ENCODE assay signal across 19 cellular contexts in genomic region chr4:31793907-31794306, GRCh38.
DNase-seq lines count a peak whose midpoint lies in the region; ATAC-seq, FAIRE-seq and TF ChIP-seq lines count a peak whose summit lies in the region.
"Had no signal": no experiment of that assay in that cellular context is flagged by ENCODE, and none has a peak within 500 bp of the region (broad histone marks: within the 10 kb centered on the region; RNA-seq: fewer than 3 reads in every experiment).

No MANE protein-coding gene starts in this region.

- H3K36me3 ChIP-seq in hepatocyte (replicated peaks; ENCODE audit: insufficient read depth, low read depth), result no peaks in the 10 kb centered on the region
- no peaks in the 10 kb centered on the region for H3K36me3 ChIP-seq in pancreas

- 50% methylated on average over 4 of the region's 4 CpGs for WGBS in hepatocyte (ENCODE audit: low lambda C conversion rate, missing lambda C conversion rate)
- WGBS in pancreas, 2 donors, result 52 to 67% methylated on average over 4 of the region's 4 CpGs

- H3K79me2 ChIP-seq in hepatocyte, result no peaks in the 10 kb centered on the region
- H3K79me2 ChIP-seq: parathyroid adenoma had no signal

- H4K20me1 ChIP-seq in hepatocyte (ENCODE audit: insufficient read depth, poor library complexity, severe bottlenecking), result no peaks in the 10 kb centered on the region

- H3K4me3 ChIP-seq in AG09309 (ENCODE audit: control insufficient read depth, low read depth, low read length) (no peak overlapping the region), cardiac fibroblast (replicated peaks in 1 of 2; ENCODE audit: low read depth in 2 of 2, low read length in 2 of 2) (no peak overlapping the region), hepatocyte (no peak overlapping the region), pancreas (no peak overlapping the region)

- ATAC-seq in pancreas, result no peak
- ATAC-seq: HCT116 had no signal

- no peak for FAIRE-seq in pancreas (lab: Jason Lieb, UNC)
- FAIRE-seq: G401.6, TTC549 had no signal

- intact Hi-C loops in pancreas (cut with DNase I), result no loop called here

- no peak overlapping the region for H2AFZ ChIP-seq in hepatocyte
- H2AFZ ChIP-seq: parathyroid adenoma had no signal

- no peaks in the 10 kb centered on the region for H3K9me3 ChIP-seq in hepatocyte (ENCODE audit: low read depth)
- no peaks in the 10 kb centered on the region for H3K9me3 ChIP-seq in pancreas

- no peak overlapping the region for H3K27ac ChIP-seq in hepatocyte
- H3K27ac ChIP-seq in pancreas, result no peak overlapping the region
- H3K27ac ChIP-seq: parathyroid adenoma had no signal

- H3K4me1 ChIP-seq in hepatocyte (ENCODE audit: insufficient read depth) (no peaks in the 10 kb centered on the region), pancreas (no peaks in the 10 kb centered on the region)
- H3K4me1 ChIP-seq: parathyroid adenoma had no signal

- no peak overlapping the region for H3K4me2 ChIP-seq in hepatocyte

- TF ChIP-seq CTCF in AG09309 (IDR thresholded peaks at IDR 0.05; ENCODE audit: control insufficient read depth, insufficient read depth, low read depth, low read length, missing control alignments) (peak; percentile 12), LNCAP (IDR thresholded peaks at IDR 0.05) (peak; percentile 40; the same call in 1 of the 2 replicates), cardiac fibroblast (IDR thresholded peaks at IDR 0.05; ENCODE audit: low read depth, low read length) (peak; percentile 25), hepatocyte (IDR thresholded peaks at IDR 0.05; ENCODE audit: poor library complexity) (peak; percentile 31), pancreas (IDR thresholded peaks at IDR 0.05) (no peak)

- no peaks in the 10 kb centered on the region for H3K9me2 ChIP-seq in hepatocyte (replicated peaks; ENCODE audit: insufficient read depth)

- DNase-seq in AG09309 (ENCODE audit: low read depth) (no peak), cardiac fibroblast (ENCODE audit: low read depth in 2 of 2) (peak in 1 of 2 donors; percentile 16), hepatocyte (ENCODE audit: low spot score) (no peak), NCI-H82 (lab: John Stamatoyannopoulos, UW) (no peak), pancreas (no peak), D341Med (ENCODE audit: low spot score) (no peak)
- no peak for DNase-seq in stimulated activated CD4-positive, alpha-beta T cell treated with anti-CD3 and anti-CD28 coated beads, Interleukin-1b, Interleukin-23, amount 100 ng/mL, for 48 hours
- DNase-seq: activated CD4-positive, alpha-beta T cell treated with anti-CD3 and anti-CD28 coated beads, Interleukin-2, amount 10 ng/mL, durations not matched to agents 7 days and 5 days; activated CD8-positive, alpha-beta memory T cell treated with anti-CD3 and anti-CD28 coated beads, Interleukin-2, amount 50 U/mL, for 4 hours; activated effector memory CD4-positive, alpha-beta T cell treated with anti-CD3 and anti-CD28 coated beads, Interleukin-2, amount 50 U/mL, for 16 hours; immature natural killer cell; NCI-H1417 treated with DMSO at 0.1 percent for 48 hours; RPMI8226; stimulated activated CD4-positive, alpha-beta T cell treated with anti-CD3 and anti-CD28 coated beads, Interleukin-2, amount 100 ng/mL, for 48 hours had no signal

- H3K27me3 ChIP-seq in hepatocyte (no peaks in the 10 kb centered on the region), pancreas (no peaks in the 10 kb centered on the region)

Comparison
In these comparisons a context has a peak if more than half of its experiments do, and no peak if none do; other contexts are left out.
1. CTCF ChIP-seq: peak in AG09309 (single experiment), LNCAP (single experiment), cardiac fibroblast (single experiment) and hepatocyte (single experiment); none in pancreas (0 of 4).